ENCODE assay signal across 26 cellular contexts in genomic region chr12:2198542-2198941, GRCh38.
DNase-seq lines count a peak whose midpoint lies in the region; ATAC-seq and TF ChIP-seq lines count a peak whose summit lies in the region.
"Had no signal": no experiment of that assay in that cellular context is flagged by ENCODE, and none has a peak within 500 bp of the region (broad histone marks: within the 10 kb centered on the region; RNA-seq: fewer than 3 reads in every experiment).

No MANE protein-coding gene starts in this region.

- H3K4me3 Mint-ChIP-seq in activated T-cell treated with anti-CD3 and anti-CD28 coated beads, Interleukin-2, amount 50 U/mL, for 24 hours, result no peak overlapping the region
- H3K4me3 Mint-ChIP-seq: activated naive CD8-positive, alpha-beta T cell; CD8-positive, alpha-beta T cell; nephron progenitor cell; stimulated activated effector memory CD8-positive, alpha-beta T cell treated with anti-CD3 and anti-CD28 coated beads, Interleukin-12 subunit alpha, Interleukin-12 subunit beta, amount 100 ng/mL, for 72 hours had no signal

- H3K4me1 ChIP-seq in heart right ventricle, result peaks cover 8 to 59% (median 46%) of the 10 kb centered on the region in 9 donors
- peaks cover 6% of the 10 kb centered on the region for H3K4me1 ChIP-seq in mesendoderm (ENCODE audit: control insufficient read depth, low read depth, low read length)
- H3K4me1 ChIP-seq: Peyer's patch had no signal

- no peak overlapping the region for H3K4me3 ChIP-seq in heart right ventricle
- H3K4me3 ChIP-seq in dorsolateral prefrontal cortex, result peak overlapping the region in 3 of 59 donors; percentile 6 to 16 (median 9)
- no peak overlapping the region for H3K4me3 ChIP-seq in mesendoderm (ENCODE audit: low read length)
- H3K4me3 ChIP-seq: MG63, Peyer's patch, testis had no signal

- H3K9me3 Mint-ChIP-seq in activated T-cell treated with anti-CD3 and anti-CD28 coated beads, Interleukin-2, amount 50 U/mL, for 24 hours, result no peaks in the 10 kb centered on the region
- H3K9me3 Mint-ChIP-seq: activated T-helper 2 cell treated with anti-CD3 and anti-CD28 coated beads, Interferon-gamma antibody, Interleukin-2, Interleukin-4, amounts not matched to agents 10 μg/mL and 5 μg/mL and 100 μg/mL, durations not matched to agents 14 hours and 24 hours and 36 hours; CD8-positive, alpha-beta T cell; stimulated activated effector memory CD8-positive, alpha-beta T cell treated with anti-CD3 and anti-CD28 coated beads, Interleukin-12 subunit alpha, Interleukin-12 subunit beta, amount 100 ng/mL, for 72 hours had no signal

- H3K36me3 ChIP-seq in heart right ventricle (no peaks in the 10 kb centered on the region), mesendoderm (ENCODE audit: control insufficient read depth, insufficient read depth, low read length) (no peaks in the 10 kb centered on the region)
- H3K36me3 ChIP-seq: MG63, Peyer's patch had no signal

- peak overlapping the region; percentile 8 for H3K4ac ChIP-seq in mesendoderm (ENCODE audit: low read depth, low read length)

- no peak overlapping the region for H4K8ac ChIP-seq in mesendoderm (ENCODE audit: low read depth, low read length)

- no peaks in the 10 kb centered on the region for H3K9me3 ChIP-seq in heart right ventricle
- H3K9me3 ChIP-seq: MG63, Peyer's patch, testis had no signal

- H2BK120ac ChIP-seq in mesendoderm (ENCODE audit: low read depth, low read length), result no peak overlapping the region

- H4K5ac ChIP-seq in mesendoderm (ENCODE audit: low read length), result no peak overlapping the region

- H3K27ac ChIP-seq in heart right ventricle (peak overlapping the region in 6 of 10 donors; percentile 10 to 82 (median 59)), dorsolateral prefrontal cortex (peak overlapping the region in 30 of 59 donors; percentile 10 to 80 (median 54)), mesendoderm (ENCODE audit: low read depth, low read length) (peak overlapping the region; percentile 9)
- H3K27ac ChIP-seq: testis, VCaP had no signal

- WGBS in heart right ventricle, 2 donors, result 74 to 77% methylated on average over 5 of the region's 5 CpGs
- no CpG with 5 or more reads among the region's 5 CpGs for WGBS in mesendoderm (ENCODE audit: extremely low coverage, insufficient coverage, low lambda C conversion rate)

- H3K27me3 ChIP-seq in heart right ventricle (no peaks in the 10 kb centered on the region), dorsolateral prefrontal cortex (no peaks in the 10 kb centered on the region), mesendoderm (ENCODE audit: insufficient read depth, low read length, poor library complexity) (no peaks in the 10 kb centered on the region)
- H3K27me3 ChIP-seq: MG63, Peyer's patch, testis had no signal

- H2BK15ac ChIP-seq in mesendoderm (replicated peaks; ENCODE audit: low read depth), result no peak overlapping the region

- H3K23ac ChIP-seq in mesendoderm (ENCODE audit: low read length), result no peak overlapping the region

- no peak for DNase-seq in heart right ventricle
- no peak for DNase-seq in Right ventricle myocardium superior
- DNase-seq in dorsolateral prefrontal cortex, result no peak
- DNase-seq in mesendoderm, result no peak
- no peak for DNase-seq in NCI-H1092 (lab: John Stamatoyannopoulos, UW)
- no peak for DNase-seq in hypothalamus (lab: John Stamatoyannopoulos, UW)
- DNase-seq in activated T-cell treated with anti-CD3 and anti-CD28 coated beads, Interleukin-2, amount 50 U/mL, for 24 hours, result no peak
- no peak for DNase-seq in DMS53 treated with DMSO at 0.1 percent for 48 hours (lab: John Stamatoyannopoulos, UW; ENCODE audit: unreplicated experiment)
- DNase-seq: activated CD4-positive, alpha-beta T cell treated with anti-CD3 and anti-CD28 coated beads, Interleukin-2, amount 50 U/mL, for 1 hour; AML-193; CD8-positive, alpha-beta T cell; effector CD4-positive, alpha-beta T cell; erythroblast; foreskin melanocyte; GF-D8; left colon; NCI-H1436 treated with DMSO at 0.1 percent for 48 hours; NCI-H510A treated with DMSO at 0.1 percent for 48 hours; nephron progenitor cell; Peyer's patch; testis had no signal

- intact Hi-C loops in heart right ventricle (cut with DNase I), result no loop called here
- intact Hi-C loops in Right ventricle myocardium superior (cut with DNase I), result no loop called here
- intact Hi-C loops in dorsolateral prefrontal cortex (cut with DNase I), result no loop called here

- no peaks in the 10 kb centered on the region for H3K79me1 ChIP-seq in mesendoderm (ENCODE audit: low read length)

- no peak overlapping the region for H2BK5ac ChIP-seq in mesendoderm (ENCODE audit: low read length)

- H3K18ac ChIP-seq in mesendoderm (ENCODE audit: low read length), result no peak overlapping the region

- TF ChIP-seq CTCF in heart right ventricle (IDR thresholded peaks at IDR 0.05) (no peak), dorsolateral prefrontal cortex (IDR thresholded peaks at IDR 0.05 in 54 of 56, conservative IDR thresholded peaks at IDR 0.05 in 2 of 56; ENCODE audit: low read depth in 1 of 56, partially characterized antibody in 56 of 56) (no peak)

- ATAC-seq in heart right ventricle (no peak), Right ventricle myocardium superior (ENCODE audit: poor library complexity) (no peak)
- ATAC-seq: CD8-positive, alpha-beta T cell; left colon; stimulated activated effector memory CD8-positive, alpha-beta T cell treated with anti-CD3 and anti-CD28 coated beads, Interleukin-12 subunit alpha, Interleukin-12 subunit beta, amount 100 ng/mL, for 72 hours had no signal

- H3K27ac Mint-ChIP-seq in activated T-cell treated with anti-CD3 and anti-CD28 coated beads, Interleukin-2, amount 50 U/mL, for 24 hours, result no peak overlapping the region
- H3K27ac Mint-ChIP-seq: activated naive CD8-positive, alpha-beta T cell; activated T-helper 2 cell treated with anti-CD3 and anti-CD28 coated beads, Interferon-gamma antibody, Interleukin-2, Interleukin-4, amounts not matched to agents 10 μg/mL and 5 μg/mL and 100 μg/mL, durations not matched to agents 14 hours and 24 hours and 36 hours; CD8-positive, alpha-beta T cell; nephron progenitor cell; stimulated activated effector memory CD8-positive, alpha-beta T cell treated with anti-CD3 and anti-CD28 coated beads, Interleukin-12 subunit alpha, Interleukin-12 subunit beta, amount 100 ng/mL, for 72 hours had no signal

- H3K36me3 Mint-ChIP-seq in activated T-cell treated with anti-CD3 and anti-CD28 coated beads, Interleukin-2, amount 50 U/mL, for 24 hours (ENCODE audit: low read depth), result no peaks in the 10 kb centered on the region
- H3K36me3 Mint-ChIP-seq: activated naive CD8-positive, alpha-beta T cell; CD8-positive, alpha-beta T cell; stimulated activated effector memory CD8-positive, alpha-beta T cell treated with anti-CD3 and anti-CD28 coated beads, Interleukin-12 subunit alpha, Interleukin-12 subunit beta, amount 100 ng/mL, for 72 hours had no signal

- no peak overlapping the region for H2AK5ac ChIP-seq in mesendoderm (ENCODE audit: low read length)

- H3K79me2 ChIP-seq in mesendoderm (ENCODE audit: control insufficient read depth, insufficient read depth, low read length), result no peaks in the 10 kb centered on the region

- H3K56ac ChIP-seq in mesendoderm (ENCODE audit: low read length), result peak overlapping the region; percentile 63

- no peaks in the 10 kb centered on the region for H3K27me3 Mint-ChIP-seq in activated T-cell treated with anti-CD3 and anti-CD28 coated beads, Interleukin-2, amount 50 U/mL, for 24 hours
- H3K27me3 Mint-ChIP-seq: activated naive CD8-positive, alpha-beta T cell had no signal

- no peak overlapping the region for H3K9ac ChIP-seq in mesendoderm (ENCODE audit: low read length)

- H3K4me1 Mint-ChIP-seq in activated T-cell treated with anti-CD3 and anti-CD28 coated beads, Interleukin-2, amount 50 U/mL, for 24 hours (ENCODE audit: low read depth), result no peaks in the 10 kb centered on the region
- H3K4me1 Mint-ChIP-seq: stimulated activated effector memory CD8-positive, alpha-beta T cell treated with anti-CD3 and anti-CD28 coated beads, Interleukin-12 subunit alpha, Interleukin-12 subunit beta, amount 100 ng/mL, for 72 hours had no signal

- H3K4me2 ChIP-seq in mesendoderm (ENCODE audit: low read length), result peak overlapping the region; percentile 5

Comparison
In these comparisons a context has a peak if more than half of its experiments do, and no peak if none do; other contexts are left out.
1. H3K27ac ChIP-seq: peak in every context shown above with its lines; median percentile 59 in heart right ventricle; 54 in dorsolateral prefrontal cortex; 9 in mesendoderm.